In the genomic region with DNA sequence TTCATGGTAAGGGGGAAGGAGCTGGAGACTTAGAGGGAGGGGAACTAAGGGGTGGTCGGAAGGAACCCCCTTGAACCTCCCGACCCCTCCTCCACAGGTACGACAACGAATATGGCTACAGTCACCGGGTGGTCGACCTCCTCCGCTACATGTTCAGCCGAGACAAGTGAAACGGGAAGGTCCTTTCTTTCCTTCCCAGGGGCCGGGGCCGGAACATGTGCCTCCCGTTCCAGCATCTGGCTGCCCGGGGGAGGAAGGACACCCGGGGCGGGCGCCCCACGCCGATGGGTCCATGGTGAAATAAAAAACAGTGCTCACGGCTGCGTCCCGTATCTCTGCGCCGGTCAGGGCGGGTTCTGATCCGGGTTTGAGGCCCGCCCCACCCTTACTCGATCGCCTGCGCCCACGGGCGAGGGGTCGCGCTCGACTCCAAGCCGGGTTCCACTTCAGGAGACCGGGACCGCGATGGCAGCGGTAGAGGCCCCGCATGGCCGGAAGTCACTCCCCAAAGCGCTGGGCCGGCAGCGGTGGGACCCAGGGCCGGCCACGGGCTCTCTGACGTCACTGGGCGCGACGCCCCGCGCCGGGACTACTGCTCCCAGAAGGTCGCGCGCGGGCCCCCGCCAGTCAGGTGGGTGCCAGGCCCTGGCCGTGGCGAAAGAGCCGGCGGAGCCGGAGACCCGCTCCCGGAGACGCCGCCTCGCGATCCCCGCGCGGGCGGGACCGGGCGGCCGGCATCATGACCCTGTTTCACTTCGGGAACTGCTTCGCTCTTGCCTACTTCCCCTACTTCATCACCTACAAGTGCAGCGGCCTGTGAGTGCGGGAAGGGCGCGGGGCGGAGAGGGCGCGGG, we compare ENCODE assay signal across 8 cellular contexts. TPM values are rescaled to one million over a fixed set of nuclear protein-coding genes. Genes with fewer than 3 reads are reported as not detected.
DNase-seq lines count a peak whose midpoint lies in the region; ATAC-seq and TF ChIP-seq lines count a peak whose summit lies in the region.

TSS of gene TMEM147 (plus strand) at position 626 of the 854 bp plus-strand sequence. CDS start at position 740, 114 bp downstream.

- H3K4me3 ChIP-seq in WI38 (ENCODE audit: low read depth, low read length) (peak within 1 kb of the TSS; percentile 87), mammary epithelial cell (replicated peaks in 1 of 3; ENCODE audit: insufficient read depth in 1 of 3, low read depth in 2 of 3, low read length in 3 of 3) (peak within 1 kb of the TSS; percentile 88 to 90 (median 89))

- peak within 1 kb of the TSS; percentile 89 for H3K4me2 ChIP-seq in mammary epithelial cell (ENCODE audit: insufficient read depth, low read depth, low read length)

- peaks cover 7% of the 10 kb centered on the region for H3K4me1 ChIP-seq in mammary epithelial cell (ENCODE audit: insufficient read depth, low read length)

- H3K79me2 ChIP-seq in mammary epithelial cell (ENCODE audit: insufficient read depth, low read length) = peaks cover 46% of the 10 kb centered on the region

- peak; percentile 89 for DNase-seq in NCI-H2196 (lab: John Stamatoyannopoulos, UW; ENCODE audit: unreplicated experiment)
- peak; percentile 84 for DNase-seq in mammary epithelial cell
- peak; percentile 81 to 83 (median 83) for DNase-seq in immature natural killer cell
- peak; percentile 50 for DNase-seq in smooth muscle cell of the brain vasculature (ENCODE audit: low read depth, low spot score)

- H3K36me3 Mint-ChIP-seq in immature natural killer cell = peaks cover 0 to 9% (median 0%) of the 10 kb centered on the region in 3 donors

- peak within 1 kb of the TSS; percentile 86 to 97 (median 94) for H3K27ac Mint-ChIP-seq in immature natural killer cell

- peak within 1 kb of the TSS; percentile 94 for H2AFZ ChIP-seq in mammary epithelial cell (ENCODE audit: low read depth, low read length)

- dilution Hi-C loops in mammary epithelial cell (cut with HindIII; ENCODE audit: low sequenced_read_pairs) = no loop called here

- H3K9me3 ChIP-seq in mammary epithelial cell (replicated peaks; ENCODE audit: insufficient read depth, low read length) = no peaks in the 10 kb centered on the region

- CTCF ChIA-PET in mammary epithelial cell (lab: Charles Lee; ENCODE audit: low non-redundant PET) = no interaction called here

- 3% methylated on average over 44 of the region's 85 CpGs for WGBS in mammary epithelial cell (ENCODE audit: low coverage, missing lambda C conversion rate)

- BruUV-seq in mammary epithelial cell (replicated peaks; lab: Mats Ljungman, UMichigan) = TSS peak; percentile 80

- TF ChIP-seq CTCF in 22Rv1 (IDR thresholded peaks at IDR 0.05) = no peak
- no peak for TF ChIP-seq CTCF in WI38 (IDR thresholded peaks at IDR 0.05; ENCODE audit: low read depth, low read length)
- TF ChIP-seq CTCF in mammary epithelial cell (conservative IDR thresholded peaks at IDR 0.05 in 1 of 2, IDR thresholded peaks at IDR 0.05 in 1 of 2; ENCODE audit: extremely low read depth in 1 of 2, insufficient read depth in 1 of 2, low read depth in 1 of 2, low read length in 2 of 2) = no peak

- peak within 1 kb of the TSS; percentile 84 for H3K9ac ChIP-seq in mammary epithelial cell (ENCODE audit: insufficient read depth, low read length)

- intact Hi-C loops in mammary epithelial cell (cut with micrococcal nuclease) = loop anchor here (1.0 to 5.0 kb wide), 4 partner anchors 26 to 387 kb away; partner anchors contain the start of gene HAUS5

- H3K27me3 ChIP-seq in mammary epithelial cell (ENCODE audit: insufficient read depth, low read length) = no peaks in the 10 kb centered on the region

- H3K9me3 Mint-ChIP-seq in immature natural killer cell = no peaks in the 10 kb centered on the region

- no peaks in the 10 kb centered on the region for H4K20me1 ChIP-seq in mammary epithelial cell (ENCODE audit: insufficient read depth, low read length)

- H3K27me3 Mint-ChIP-seq in immature natural killer cell (ENCODE audit: low read depth in 3 of 3) = peaks cover 4 to 10% (median 10%) of the 10 kb centered on the region in 3 donors

- H3K4me1 Mint-ChIP-seq in immature natural killer cell = peaks cover 24 to 28% of the 10 kb centered on the region in 2 donors

- in situ Hi-C loops in mammary epithelial cell (cut with MboI; ENCODE audit: low sequenced_read_pairs in 2 of 2) = loop anchor here in 1 of 2 donors (5.0 to 10.0 kb wide), 3 partner anchors 33 to 170 kb away; partner anchors contain the start of genes COX6B1, DMKN and KMT2B

- ATAC-seq in GM18519 (IDR thresholded peaks at IDR 0.05; ENCODE audit: low FRiP score, unreplicated experiment) = peak; percentile 71
- ATAC-seq in HG03097 (IDR thresholded peaks at IDR 0.05; ENCODE audit: low FRiP score, unreplicated experiment) = peak; percentile 66

- peaks cover 5% of the 10 kb centered on the region for H3K36me3 ChIP-seq in mammary epithelial cell (ENCODE audit: insufficient read depth, low read length)

- peak within 1 kb of the TSS; percentile 89 to 91 (median 90) for H3K4me3 Mint-ChIP-seq in immature natural killer cell

- H3K27ac ChIP-seq in 22Rv1 (peak within 1 kb of the TSS; percentile 73), mammary epithelial cell (ENCODE audit: insufficient read depth, low read depth, low read length) (peak within 1 kb of the TSS; percentile 84)

RNA-seq across cellular contexts. Expression of gene TMEM147, which starts in this region (rescaled TPM):
- 10 to 100 TPM; 79.4 to 99.0 TPM for total RNA-seq in mammary epithelial cell
- polyA plus RNA-seq in mammary epithelial cell (145 TPM), immature natural killer cell (100 to 1,000 TPM; 117 to 184 (median 151) TPM)
- polyA minus RNA-seq in mammary epithelial cell = 124 TPM

Comparison
In these comparisons a context has a peak if more than half of its experiments do, and no peak if none do; other contexts are left out.
1. Peak in every context shown above with its lines: DNase-seq, ATAC-seq, H3K4me3 ChIP-seq and H3K27ac ChIP-seq.